7 cellular contexts compared by ENCODE assay signal in the genomic region with DNA sequence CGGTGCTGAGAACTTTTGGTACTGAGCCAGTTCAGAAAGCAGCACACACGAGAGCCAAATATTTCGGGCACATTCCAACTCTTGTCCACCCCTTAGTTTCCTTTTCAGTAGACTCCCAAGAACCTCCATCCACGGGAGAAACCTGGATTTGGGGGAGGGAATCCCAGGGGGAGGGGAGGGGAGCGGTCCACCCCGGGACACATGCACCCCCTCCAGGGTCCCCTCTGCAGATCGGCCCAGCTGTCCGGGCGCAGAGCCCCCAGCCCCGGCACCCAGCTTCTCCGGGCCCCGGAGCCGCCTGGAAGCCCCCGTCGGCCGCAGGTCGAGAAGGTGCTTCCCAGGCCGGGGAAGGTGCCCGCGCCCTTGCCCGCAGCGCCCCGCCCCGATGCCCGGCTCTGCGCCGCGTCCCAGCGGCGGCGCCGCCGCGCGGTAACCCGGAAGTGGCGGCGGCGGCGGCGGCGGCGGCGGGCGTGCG. TPM values are rescaled to one million over a fixed set of nuclear protein-coding genes. Genes with fewer than 3 reads are reported as not detected.
DNase-seq lines count a peak whose midpoint lies in the region; ATAC-seq, FAIRE-seq and TF ChIP-seq lines count a peak whose summit lies in the region.

No MANE protein-coding gene starts in this region.

- no TSS peak for BruUV-seq in HepG2 (replicated peaks; lab: Mats Ljungman, UMichigan)

- CTCF ChIA-PET in HepG2 (lab: Yijun Ruan, JAX; ENCODE audit: low intra/inter-chr PET ratio, low total read pairs), result no interaction called here

- peaks cover 7 to 22% of the 10 kb centered on the region in 2 donors for H3K4me1 Mint-ChIP-seq in stimulated activated naive B cell treated with anti-CD40 and anti-IgM and Interleukin-4, amounts not matched to agents 10 μg/mL and 1 μg/mL and 100 μg/mL, for 72 hours

- no peak for TF ChIP-seq EP300 in HepG2 (IDR thresholded peaks at IDR 0.05; ENCODE audit: low read depth in 2 of 2, low read length in 2 of 2)
- no peak for TF ChIP-seq EP300 in HepG2 (CRISPR knock-in tag; IDR thresholded peaks at IDR 0.05; ENCODE audit: borderline replicate concordance)

- no peak for FAIRE-seq in HepG2 (lab: Jason Lieb, UNC)

- H3K9ac ChIP-seq in SU-DHL-6 (ENCODE audit: low read length) (peak overlapping the region; percentile 67), HepG2 (ENCODE audit: insufficient read depth, low read depth, low read length) (peak overlapping the region; percentile 60)

- TF ChIP-seq POLR2A in breast epithelium (IDR thresholded peaks at IDR 0.05) (no peak), HepG2 (IDR thresholded peaks at IDR 0.05; ENCODE audit: insufficient read depth in 1 of 2, low read depth in 2 of 2, low read length in 2 of 2) (no peak)

- H3K36me3 Mint-ChIP-seq in stimulated activated naive B cell treated with anti-CD40 and anti-IgM and Interleukin-4, amounts not matched to agents 10 μg/mL and 1 μg/mL and 100 μg/mL, for 72 hours, result no peaks in the 10 kb centered on the region

- H4K20me1 ChIP-seq in SU-DHL-6 (ENCODE audit: low read depth, low read length) (no peaks in the 10 kb centered on the region), HepG2 (ENCODE audit: insufficient read depth, low read length) (no peaks in the 10 kb centered on the region)

- H3K27ac ChIP-seq in SU-DHL-6 (ENCODE audit: low read depth, low read length), result no peak overlapping the region
- H3K27ac ChIP-seq in breast epithelium, result peak overlapping the region; percentile 75 to 88
- no peak overlapping the region for H3K27ac ChIP-seq in HepG2 (ENCODE audit: extremely low read length, insufficient read depth, low read length)

- H3K4me3 ChIP-seq in SU-DHL-6 (ENCODE audit: insufficient read depth, low read length, poor library complexity, severe bottlenecking), result peak overlapping the region; percentile 58
- H3K4me3 ChIP-seq in breast epithelium, result peak overlapping the region; percentile 76 to 89 (median 78)
- peak overlapping the region; percentile 54 to 78 (median 75) for H3K4me3 ChIP-seq in HepG2 (replicated peaks in 1 of 3; ENCODE audit: insufficient read depth in 1 of 3, low read depth in 2 of 3, low read length in 3 of 3)

- no peak for TF ChIP-seq RAD21 in HepG2 (CRISPR knock-in tag; IDR thresholded peaks at IDR 0.05)

- H3K27me3 ChIP-seq in SU-DHL-6 (ENCODE audit: low read length) (no peaks in the 10 kb centered on the region), breast epithelium (no peaks in the 10 kb centered on the region), HepG2 (ENCODE audit: control insufficient read depth in 1 of 2, insufficient read depth in 2 of 2, low read length in 2 of 2) (peaks cover 0 to 35% of the 10 kb centered on the region in 2 experiments; a peak in 4 of 5 replicates)

- peaks cover 8 to 10% of the 10 kb centered on the region in 2 donors for H3K27me3 Mint-ChIP-seq in stimulated activated naive B cell treated with anti-CD40 and anti-IgM and Interleukin-4, amounts not matched to agents 10 μg/mL and 1 μg/mL and 100 μg/mL, for 72 hours

- 2% methylated on average over 5 of the region's 46 CpGs for WGBS in HepG2 (ENCODE audit: low lambda C conversion rate)

- peak overlapping the region; percentile 82 for H3K27ac Mint-ChIP-seq in stimulated activated naive B cell treated with anti-CD40 and anti-IgM and Interleukin-4, amounts not matched to agents 10 μg/mL and 1 μg/mL and 100 μg/mL, for 72 hours

- peak overlapping the region; percentile 71 to 76 for H3K4me3 Mint-ChIP-seq in stimulated activated naive B cell treated with anti-CD40 and anti-IgM and Interleukin-4, amounts not matched to agents 10 μg/mL and 1 μg/mL and 100 μg/mL, for 72 hours

- POLR2A ChIA-PET in HepG2 (lab: Yijun Ruan, JAX), result interaction anchor here (1.1 to 1.7 kb wide), 4 partner anchors 82 to 147 kb away, joined by 3 to 5 read pairs (median 4); partner anchors contain the start of gene CEMIP

- ATAC-seq in GM18909 (IDR thresholded peaks at IDR 0.05; ENCODE audit: poor library complexity, unreplicated experiment) (peak; percentile 37), HG02970 (IDR thresholded peaks at IDR 0.05; ENCODE audit: low FRiP score, unreplicated experiment) (peak; percentile 24), HepG2 (peak; percentile 31)
- ATAC-seq in stimulated activated naive B cell treated with anti-CD40 and anti-IgM and Interleukin-4, amounts not matched to agents 10 μg/mL and 1 μg/mL and 100 μg/mL, for 72 hours (replicated peaks), result peak; percentile 47 to 48

- TF ChIP-seq CTCF in SU-DHL-6 (IDR thresholded peaks at IDR 0.05; ENCODE audit: insufficient read depth, low read length, poor library complexity, severe bottlenecking) (no peak), breast epithelium (IDR thresholded peaks at IDR 0.05) (no peak), HepG2 (CRISPR knock-in tag; IDR thresholded peaks at IDR 0.05) (no peak)

- peaks cover 0 to 6% of the 10 kb centered on the region in 2 donors for H3K4me1 ChIP-seq in breast epithelium
- peaks cover 35% of the 10 kb centered on the region for H3K4me1 ChIP-seq in HepG2 (ENCODE audit: insufficient read depth, low read length)

- intact Hi-C loops in breast epithelium (cut with DNase I; ENCODE audit: low total_unique reads) (loop anchor here (10.0 kb wide), 1 partner anchor 1980 kb away; no protein-coding TSS in a partner anchor), HepG2 (cut with micrococcal nuclease; ENCODE audit: unreplicated experiment) (no loop called here)

- peak overlapping the region; percentile 100 for H2AFZ ChIP-seq in SU-DHL-6 (ENCODE audit: low read depth, low read length, severe bottlenecking)
- H2AFZ ChIP-seq in HepG2 (ENCODE audit: low read length), result peak overlapping the region; percentile 64

- in situ Hi-C loops in HepG2 (cut with HindIII; ENCODE audit: extremely low pct_ligation_motif_present, low pct_unique_long_range_greater_than_20kb), result no loop called here

- H3K9me3 ChIP-seq in SU-DHL-6 (ENCODE audit: insufficient read depth, low read length) (no peaks in the 10 kb centered on the region), breast epithelium (no peaks in the 10 kb centered on the region), HepG2 (ENCODE audit: low read length) (no peaks in the 10 kb centered on the region)

- DNase-seq in breast epithelium (ENCODE audit: low spot score in 2 of 2), result no peak
- DNase-seq in HepG2 (ENCODE audit: low spot score), result no peak
- peak; percentile 7 for DNase-seq in stimulated activated naive B cell treated with anti-CD40 and anti-IgM and Interleukin-4, amounts not matched to agents 10 μg/mL and 1 μg/mL and 100 μg/mL, for 72 hours
- no peak for DNase-seq in SIG-M5 treated with dmso at 0.1 percent for 504 hours (lab: John Stamatoyannopoulos, UW; ENCODE audit: unreplicated experiment)

- peaks cover 11% of the 10 kb centered on the region; the same call in 1 of the 2 replicates for H3F3A ChIP-seq in SU-DHL-6 (ENCODE audit: insufficient read depth)

- H3K79me2 ChIP-seq in SU-DHL-6 (ENCODE audit: insufficient read depth, low read length) (no peaks in the 10 kb centered on the region), HepG2 (ENCODE audit: insufficient read depth, low read length) (no peaks in the 10 kb centered on the region)

- no peaks in the 10 kb centered on the region for H3K36me3 ChIP-seq in SU-DHL-6 (ENCODE audit: low read length)
- no peaks in the 10 kb centered on the region for H3K36me3 ChIP-seq in breast epithelium
- no peaks in the 10 kb centered on the region for H3K36me3 ChIP-seq in HepG2 (replicated peaks in 1 of 2; ENCODE audit: control insufficient read depth in 1 of 2, insufficient read depth in 2 of 2, low read length in 2 of 2)

- H3K9me2 ChIP-seq in SU-DHL-6 (replicated peaks; ENCODE audit: insufficient read depth, low read length), result no peaks in the 10 kb centered on the region

- H3K9me3 Mint-ChIP-seq in stimulated activated naive B cell treated with anti-CD40 and anti-IgM and Interleukin-4, amounts not matched to agents 10 μg/mL and 1 μg/mL and 100 μg/mL, for 72 hours, result no peaks in the 10 kb centered on the region

- peak overlapping the region; percentile 92 for H3K4me2 ChIP-seq in SU-DHL-6 (ENCODE audit: low read depth, low read length, poor library complexity, severe bottlenecking)
- peak overlapping the region; percentile 98 for H3K4me2 ChIP-seq in HepG2 (ENCODE audit: low read depth, low read length)

TF ChIP-seq in HepG2, 621 proteins besides CTCF, POLR2A, EP300 and RAD21:
- TF ChIP-seq POLR2AphosphoS5 (IDR thresholded peaks at IDR 0.05; ENCODE audit: low read depth, low read length), result no peak
- no peak for TF ChIP-seq KLF11 (CRISPR knock-in tag; IDR thresholded peaks at IDR 0.05)
- 0 out of 2 replicates have a peak, but pooled peaks have one; percentile 2 for TF ChIP-seq IRX3 (CRISPR knock-in tag; IDR thresholded peaks at IDR 0.05; ENCODE audit: borderline replicate concordance, low read depth)
- peak; percentile 7; the same call in 1 of the 2 replicates for TF ChIP-seq PHF8 (CRISPR knock-in tag; IDR thresholded peaks at IDR 0.05)
TF ChIP-seq in HepG2: peak in this region for 2.

RNA-seq across cellular contexts. Expression of gene ABHD17C, which starts 0.4 kb away (rescaled TPM):
- 1 to 10 TPM; 1.3 to 5.2 (median 5.1) TPM for total RNA-seq in breast epithelium
- 2.9 and 4.7 TPM in 2 replicates for total RNA-seq in HepG2 (2016; rRNA removed; fragmentation: Illumina TruSeq; extraction: Trizol)
- total RNA-seq in HepG2 (2016; cell fraction: cytosol; rRNA removed; fragmentation: Illumina TruSeq; extraction: Trizol; ENCODE audit: low read depth), result 1.5 TPM in 2 replicates
- total RNA-seq in HepG2 (2016; cell fraction: insoluble cytoplasmic fraction; rRNA removed; fragmentation: Illumina TruSeq; extraction: Trizol), result 2.7 and 4.3 TPM in 2 replicates
- total RNA-seq in HepG2 (2016; cell fraction: membrane; rRNA removed; fragmentation: Illumina TruSeq; extraction: Trizol), result 4.7 and 8.1 TPM in 2 replicates
- total RNA-seq in HepG2 (2016; cell fraction: nucleus; rRNA removed; fragmentation: Illumina TruSeq; extraction: Trizol), result 4.1 and 4.3 TPM in 2 replicates
- 3.3 and 3.9 TPM in 2 replicates for polyA plus RNA-seq in HepG2 (2011; rRNA removed)
- polyA plus RNA-seq in HepG2 (2011; cell fraction: cytosol; rRNA removed), result 2.9 and 3.8 TPM in 2 replicates
- polyA plus RNA-seq in HepG2 (2011; cell fraction: nucleus; rRNA removed), result 1.3 and 1.5 TPM in 2 replicates
- polyA plus RNA-seq in HepG2 (2012), result 2.3 and 4.0 TPM in 2 replicates
- polyA plus RNA-seq in HepG2 (2016; cell fraction: cytosol; fragmentation: Illumina TruSeq; extraction: Trizol; ENCODE audit: low read depth), result 3.1 and 3.6 TPM in 2 replicates
- polyA plus RNA-seq in HepG2 (2016; cell fraction: insoluble cytoplasmic fraction; fragmentation: Illumina TruSeq; extraction: Trizol; ENCODE audit: low read depth), result 8.1 and 8.8 TPM in 2 replicates
- 8.3 and 8.5 TPM in 2 replicates for polyA plus RNA-seq in HepG2 (2016; cell fraction: membrane; fragmentation: Illumina TruSeq; extraction: Trizol; ENCODE audit: low read depth)
- polyA plus RNA-seq in HepG2 (2016; cell fraction: nucleus; fragmentation: Illumina TruSeq; extraction: Trizol; ENCODE audit: insufficient read depth, low read depth), result 8.3 and 8.7 TPM in 2 replicates
- polyA minus RNA-seq in HepG2 (2011; rRNA and poly(A)+ RNA removed; ENCODE audit: low replicate concordance), result 4.5 and 40.6 TPM in 2 replicates
- 3.3 and 5.6 TPM in 2 replicates for polyA minus RNA-seq in HepG2 (2011; cell fraction: cytosol; rRNA and poly(A)+ RNA removed)
- polyA minus RNA-seq in HepG2 (2011; cell fraction: nucleus; rRNA and poly(A)+ RNA removed), result 3.4 and 3.5 TPM in 2 replicates

Comparison
In these comparisons a context has a peak if more than half of its experiments do, and no peak if none do; other contexts are left out.
1. H3K27ac ChIP-seq: peak in breast epithelium (2 of 2); none in SU-DHL-6 (single experiment) and HepG2 (single experiment).
2. Peak in every context shown above with its lines, with median percentiles within 50 percentile points of each other: ATAC-seq and H3K4me3 ChIP-seq.